ENCODE assay signal across 1 cellular context in genomic region chr1:66929999-66930822, GRCh38.
A peak's percentile ranks its signal among the peaks of the same experiment; 100 is the strongest.
TF ChIP-seq lines count a peak whose summit lies in the region.

No MANE protein-coding gene starts in this region.

TF ChIP-seq in HepG2, 621 proteins besides CTCF, POLR2A, EP300 and RAD21 (continued from another document and continues in another):
- TF ChIP-seq ETV5 (CRISPR knock-in tag; IDR thresholded peaks at IDR 0.05; ENCODE audit: borderline replicate concordance) = peak; percentile 21; the same call in 1 of the 2 replicates
- peak; percentile 96 for TF ChIP-seq RBFOX2 (IDR thresholded peaks at IDR 0.05; ENCODE audit: low read depth, low read length)
- peak; percentile 27; the same call in 1 of the 2 replicates for TF ChIP-seq MED1 (CRISPR knock-in tag; IDR thresholded peaks at IDR 0.05)
- 0 out of 2 replicates have a peak, but pooled peaks have one; percentile 47 for TF ChIP-seq PHF21A (CRISPR knock-in tag; IDR thresholded peaks at IDR 0.05)
- TF ChIP-seq FOXK1 (CRISPR knock-in tag; IDR thresholded peaks at IDR 0.05; ENCODE audit: borderline replicate concordance, low read depth) = no peak; the same call in 1 of the 2 replicates
- no peak for TF ChIP-seq HNRNPUL1 (IDR thresholded peaks at IDR 0.05; ENCODE audit: low read depth, low read length)
- TF ChIP-seq TARDBP (CRISPR knock-in tag; IDR thresholded peaks at IDR 0.05) = peak; percentile 71
- TF ChIP-seq SP4 (CRISPR knock-in tag; IDR thresholded peaks at IDR 0.05) = peak; percentile 54; the same call in 1 of the 2 replicates
- TF ChIP-seq ARID4A (CRISPR knock-in tag; IDR thresholded peaks at IDR 0.05; ENCODE audit: borderline replicate concordance) = peak; percentile 75; the same call in 1 of the 2 replicates
- no peak for TF ChIP-seq MAX (IDR thresholded peaks at IDR 0.05)
- TF ChIP-seq ZMYM2 (CRISPR knock-in tag; IDR thresholded peaks at IDR 0.05) = peak; percentile 44; the same call in 1 of the 2 replicates
- no peak for TF ChIP-seq PHF5A (CRISPR knock-in tag; IDR thresholded peaks at IDR 0.05; ENCODE audit: low read depth, unreplicated experiment)
- TF ChIP-seq SNAPC4 (CRISPR knock-in tag; IDR thresholded peaks at IDR 0.05) = no peak
- no peak for TF ChIP-seq SOX13 (IDR thresholded peaks at IDR 0.05)
- TF ChIP-seq SOX13 (CRISPR knock-in tag; conservative IDR thresholded peaks at IDR 0.05 in 1 of 2, IDR thresholded peaks at IDR 0.05 in 1 of 2) = peak in 1 of 2 experiments; percentile 34; a peak in 1 of 4 replicates
- no peak for TF ChIP-seq ATAD3A (CRISPR knock-in tag; IDR thresholded peaks at IDR 0.05)
- peak; percentile 30 for TF ChIP-seq ZNF883 (CRISPR knock-in tag; IDR thresholded peaks at IDR 0.05; ENCODE audit: not compliant biosample characterization)
- TF ChIP-seq PBX2 (CRISPR knock-in tag; IDR thresholded peaks at IDR 0.05) = no peak
- no peak for TF ChIP-seq CBFB (CRISPR knock-in tag; IDR thresholded peaks at IDR 0.05)
- TF ChIP-seq SRSF1 (optimal IDR thresholded peaks at IDR 0.05; ENCODE audit: low read depth, low read length) = peak; percentile 73
- TF ChIP-seq SMAD9 (CRISPR knock-in tag; IDR thresholded peaks at IDR 0.05) = no peak
- peak; percentile 61 for TF ChIP-seq TAF15 (IDR thresholded peaks at IDR 0.05; ENCODE audit: low read depth, low read length, poor library complexity, severe bottlenecking)
- no peak for TF ChIP-seq CAMTA2 (CRISPR knock-in tag; IDR thresholded peaks at IDR 0.05; ENCODE audit: borderline replicate concordance)
- no peak for TF ChIP-seq ZNF317 (CRISPR knock-in tag; IDR thresholded peaks at IDR 0.05)
- TF ChIP-seq ZNF281 (CRISPR knock-in tag; IDR thresholded peaks at IDR 0.05; ENCODE audit: borderline replicate concordance) = peak; percentile 40; the same call in 1 of the 2 replicates
- no peak; the same call in 1 of the 2 replicates for TF ChIP-seq ELF3 (CRISPR knock-in tag; IDR thresholded peaks at IDR 0.05)
- TF ChIP-seq ZNF800 (CRISPR knock-in tag; IDR thresholded peaks at IDR 0.05) = no peak
- no peak for TF ChIP-seq JDP2 (CRISPR knock-in tag; IDR thresholded peaks at IDR 0.05; ENCODE audit: borderline replicate concordance)
- TF ChIP-seq GATAD2A (CRISPR knock-in tag; IDR thresholded peaks at IDR 0.05) = no peak
- peak; percentile 79; the same call in 1 of the 2 replicates for TF ChIP-seq ZNF704 (CRISPR knock-in tag; IDR thresholded peaks at IDR 0.05; ENCODE audit: borderline replicate concordance)
- no peak for TF ChIP-seq ZFP36L2 (CRISPR knock-in tag; IDR thresholded peaks at IDR 0.05)
- no peak for TF ChIP-seq ZNF576 (CRISPR knock-in tag; IDR thresholded peaks at IDR 0.05)
- TF ChIP-seq TBL1XR1 (IDR thresholded peaks at IDR 0.05; ENCODE audit: borderline replicate concordance, low read length, partially characterized antibody) = no peak
- TF ChIP-seq RARG (CRISPR knock-in tag; IDR thresholded peaks at IDR 0.05; ENCODE audit: low read depth) = no peak
- TF ChIP-seq ISX (CRISPR knock-in tag; conservative IDR thresholded peaks at IDR 0.05) = 0 out of 2 replicates have a peak, but pooled peaks have one; percentile 33
- TF ChIP-seq GMEB2 (CRISPR knock-in tag; IDR thresholded peaks at IDR 0.05; ENCODE audit: low read depth) = no peak
- TF ChIP-seq KLF9 (CRISPR knock-in tag; IDR thresholded peaks at IDR 0.05; ENCODE audit: low read depth) = no peak
- no peak for TF ChIP-seq ZZZ3 (CRISPR knock-in tag; IDR thresholded peaks at IDR 0.05; ENCODE audit: borderline replicate concordance)
- no peak for TF ChIP-seq ATF2 (CRISPR knock-in tag; IDR thresholded peaks at IDR 0.05)
- peak; percentile 95 for TF ChIP-seq ASH2L (IDR thresholded peaks at IDR 0.05; ENCODE audit: insufficient read length, low read depth, low read length)
